Comparison of ENCODE assay signal across 8 cellular contexts in genomic region chr14:102138935-102139247, GRCh38. TPM values are rescaled to one million over a fixed set of nuclear protein-coding genes. Genes with fewer than 3 reads are reported as not detected.
A peak's percentile ranks its signal among the peaks of the same experiment; 100 is the strongest.
DNase-seq lines count a peak whose midpoint lies in the region; ATAC-seq and TF ChIP-seq lines count a peak whose summit lies in the region.

No MANE protein-coding gene starts in this region.

- no peaks in the 10 kb centered on the region for H3K9me2 ChIP-seq in OCI-LY1 (ENCODE audit: low read depth, low read length)

- H3K36me3 Mint-ChIP-seq in endodermal cell (ENCODE audit: low read depth) (peaks cover 24% of the 10 kb centered on the region), nephron (ENCODE audit: low read depth) (peaks cover 6% of the 10 kb centered on the region)

- H3K27me3 Mint-ChIP-seq in endodermal cell (ENCODE audit: insufficient read depth), result no peaks in the 10 kb centered on the region
- H3K27me3 Mint-ChIP-seq in nephron (ENCODE audit: low read depth), result no peaks in the 10 kb centered on the region

- peak overlapping the region; percentile 89 for H3K27ac Mint-ChIP-seq in endodermal cell
- H3K27ac Mint-ChIP-seq in nephron, result peak overlapping the region in 2 of 3 experiments; percentile 62 to 99

- H3F3A ChIP-seq in OCI-LY1 (ENCODE audit: insufficient read depth, low read length), result no peaks in the 10 kb centered on the region

- H3K79me2 ChIP-seq in OCI-LY1 (ENCODE audit: insufficient read depth, low read length), result peaks cover 42% of the 10 kb centered on the region

- peak overlapping the region; percentile 94 for H3K4me2 ChIP-seq in OCI-LY1 (ENCODE audit: low read length)

- no peaks in the 10 kb centered on the region for H4K20me1 ChIP-seq in OCI-LY1 (ENCODE audit: insufficient read depth, low read length)

- peaks cover 4% of the 10 kb centered on the region; the same call in 1 of the 2 replicates for H3K36me3 ChIP-seq in OCI-LY1 (ENCODE audit: insufficient read depth, low read length)
- H3K36me3 ChIP-seq in endodermal cell (ENCODE audit: control insufficient read depth, insufficient read depth, low read length), result peaks cover 7% of the 10 kb centered on the region

- H3K9me3 Mint-ChIP-seq in endodermal cell (peaks cover 6% of the 10 kb centered on the region), nephron (no peaks in the 10 kb centered on the region)

- peak overlapping the region; percentile 90 for H3K9ac ChIP-seq in OCI-LY1 (ENCODE audit: low read length)
- H3K9ac ChIP-seq in endodermal cell (ENCODE audit: extremely low read depth, low read length, poor library complexity, severe bottlenecking), result peak overlapping the region; percentile 73

- H3K4me3 ChIP-seq in OCI-LY1 (ENCODE audit: low read depth, low read length, poor library complexity, severe bottlenecking) (peak overlapping the region; percentile 92), endodermal cell (ENCODE audit: low read length) (peak overlapping the region; percentile 93)

- H3K9me3 ChIP-seq in OCI-LY1 (ENCODE audit: low read length) (no peaks in the 10 kb centered on the region), endodermal cell (ENCODE audit: control insufficient read depth, low read length) (no peaks in the 10 kb centered on the region)

- TF ChIP-seq CTCF in OCI-LY1 (IDR thresholded peaks at IDR 0.05; ENCODE audit: low read length), result no peak
- no peak for TF ChIP-seq CTCF in endodermal cell (conservative IDR thresholded peaks at IDR 0.05)
- no peak for TF ChIP-seq CTCF in nephron (IDR thresholded peaks at IDR 0.05; ENCODE audit: unreplicated experiment in 3 of 3)

- ATAC-seq in HG03175 (IDR thresholded peaks at IDR 0.05; ENCODE audit: unreplicated experiment) (no peak), HG02798 (IDR thresholded peaks at IDR 0.05; ENCODE audit: poor library complexity, unreplicated experiment) (no peak)

- H3K4me1 Mint-ChIP-seq in endodermal cell (peaks cover 19% of the 10 kb centered on the region), nephron (peaks cover 19% of the 10 kb centered on the region)

- peaks cover 27% of the 10 kb centered on the region for H3K4me1 ChIP-seq in OCI-LY1 (ENCODE audit: insufficient read depth, low read length, severe bottlenecking)
- no peaks in the 10 kb centered on the region for H3K4me1 ChIP-seq in endodermal cell (ENCODE audit: control insufficient read depth, insufficient read depth, low read length)

- peak; percentile 67 for DNase-seq in DMS53 (lab: John Stamatoyannopoulos, UW)
- DNase-seq in DMS53 treated with DMSO at 0.1 percent for 48 hours (lab: John Stamatoyannopoulos, UW; ENCODE audit: unreplicated experiment), result no peak
- DNase-seq in endodermal cell, result no peak
- no peak for DNase-seq in activated CD4-positive, alpha-beta T cell treated with anti-CD3 and anti-CD28 coated beads for 1 hour

- no peak overlapping the region for H2AFZ ChIP-seq in OCI-LY1 (ENCODE audit: low read length)

- peak overlapping the region; percentile 98 for H3K4me3 Mint-ChIP-seq in endodermal cell
- H3K4me3 Mint-ChIP-seq in nephron, result peak overlapping the region; percentile 99

- H3K27me3 ChIP-seq in OCI-LY1 (ENCODE audit: insufficient read depth, low read length), result no peaks in the 10 kb centered on the region
- H3K27me3 ChIP-seq in endodermal cell (ENCODE audit: control insufficient read depth, insufficient read depth, low read length, poor library complexity, severe bottlenecking), result no peaks in the 10 kb centered on the region

- 0 to 1% methylated on average over 6 to 11 of the region's 11 CpGs for WGBS in endodermal cell (ENCODE audit: insufficient coverage in 1 of 2, insufficient read length in 1 of 2), 2 experiments

- H3K27ac ChIP-seq in OCI-LY1 (ENCODE audit: low read depth, low read length, poor library complexity, severe bottlenecking) (peak overlapping the region; percentile 33), endodermal cell (ENCODE audit: low read depth, low read length) (no peak overlapping the region)

RNA-seq across cellular contexts. Expression of gene WDR20, which starts 0.8 kb away (rescaled TPM):
- total RNA-seq in endodermal cell, result 10 to 100 TPM; 33.8 to 37.6 TPM
- 18.5 TPM for polyA plus RNA-seq in endodermal cell (2013, experiment 1 of 2)
- polyA plus RNA-seq in endodermal cell (2013, experiment 2 of 2), result 15.9 TPM

RNA-seq across cellular contexts. Expression of gene HSP90AA1, which starts 52.0 kb away (rescaled TPM):
- total RNA-seq in endodermal cell, result 100 to 1,000 TPM; 696 to 821 TPM
- polyA plus RNA-seq in endodermal cell (2013, experiment 1 of 2), result 830 TPM
- polyA plus RNA-seq in endodermal cell (2013, experiment 2 of 2), result 855 TPM
